8 cellular contexts compared by ENCODE assay signal in the genomic region with DNA sequence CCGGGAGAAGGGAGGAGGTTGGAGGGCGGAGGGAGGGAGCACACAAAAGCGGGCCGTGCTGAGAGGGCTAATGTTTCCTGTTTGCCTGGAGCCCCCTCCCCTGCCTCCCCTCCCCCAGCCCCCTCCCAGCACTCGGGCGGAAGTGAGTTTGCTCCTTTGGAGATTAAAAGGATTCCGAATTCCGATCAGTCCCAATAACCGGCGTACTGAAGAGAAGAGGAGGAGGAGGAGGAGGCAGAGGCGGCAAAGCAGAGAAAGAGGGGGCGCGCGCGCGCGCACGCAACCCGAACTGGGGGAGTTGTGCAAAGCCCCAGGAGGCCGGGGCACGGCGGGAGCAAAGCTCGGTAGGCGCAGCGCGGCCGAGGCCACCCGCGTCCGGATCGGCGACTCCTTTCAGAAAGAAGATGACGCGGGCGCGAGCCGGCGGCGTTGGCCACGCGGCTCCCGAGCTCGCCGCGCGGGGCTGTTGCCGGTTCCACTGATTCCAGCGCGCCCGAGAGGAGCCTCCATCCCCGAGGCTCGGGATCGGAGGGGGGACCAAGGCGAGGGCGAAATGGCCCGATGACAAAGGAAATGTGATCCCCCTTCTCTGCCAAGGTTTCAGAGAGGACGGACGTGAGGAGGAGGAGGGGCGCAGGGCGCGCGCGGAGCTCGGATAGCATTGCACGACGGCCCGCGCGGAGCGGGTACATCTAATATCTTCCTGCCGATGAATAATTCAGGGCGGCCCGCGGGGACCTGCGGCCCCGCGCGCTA. TPM values are rescaled to one million over a fixed set of nuclear protein-coding genes. Genes with fewer than 3 reads are reported as not detected.
DNase-seq lines count a peak whose midpoint lies in the region; ATAC-seq, FAIRE-seq and TF ChIP-seq lines count a peak whose summit lies in the region.

No MANE protein-coding gene starts in this region.

- no peak for TF ChIP-seq CTCF in mammary epithelial cell (conservative IDR thresholded peaks at IDR 0.05 in 1 of 2, IDR thresholded peaks at IDR 0.05 in 1 of 2; ENCODE audit: extremely low read depth in 1 of 2, insufficient read depth in 1 of 2, low read depth in 1 of 2, low read length in 2 of 2)
- TF ChIP-seq CTCF in HepG2 (CRISPR knock-in tag; IDR thresholded peaks at IDR 0.05), result peak; percentile 22; the same call in 1 of the 2 replicates

- H3K4me3 ChIP-seq in mammary epithelial cell (replicated peaks in 1 of 3; ENCODE audit: insufficient read depth in 1 of 3, low read depth in 2 of 3, low read length in 3 of 3) (no peak overlapping the region), HepG2 (replicated peaks in 1 of 3; ENCODE audit: insufficient read depth in 1 of 3, low read depth in 2 of 3, low read length in 3 of 3) (peak overlapping the region; percentile 94 to 98 (median 94)), subcutaneous abdominal adipose tissue (ENCODE audit: low read depth in 1 of 5, low read length in 5 of 5) (peak overlapping the region in 4 of 5 donors; percentile 55 to 71 (median 64))

- H3K36me3 ChIP-seq in mammary epithelial cell (ENCODE audit: insufficient read depth, low read length) (no peaks in the 10 kb centered on the region), HepG2 (replicated peaks in 1 of 2; ENCODE audit: control insufficient read depth in 1 of 2, insufficient read depth in 2 of 2, low read length in 2 of 2) (peaks cover 10 to 25% of the 10 kb centered on the region in 2 experiments), subcutaneous abdominal adipose tissue (ENCODE audit: control insufficient read depth in 5 of 5, insufficient read depth in 5 of 5, low read length in 5 of 5) (no peaks in the 10 kb centered on the region)

- intact Hi-C loops in mammary epithelial cell (cut with micrococcal nuclease), result no loop called here
- intact Hi-C loops in HepG2 (cut with micrococcal nuclease; ENCODE audit: unreplicated experiment), result loop anchor here (1.0 to 2.0 kb wide), 3 partner anchors 35 to 246 kb away; a partner anchor contains a TSS

- peak; percentile 79 to 81 for TF ChIP-seq POLR2A in HepG2 (IDR thresholded peaks at IDR 0.05; ENCODE audit: insufficient read depth in 1 of 2, low read depth in 2 of 2, low read length in 2 of 2)

- no TSS peak for BruUV-seq in mammary epithelial cell (replicated peaks; lab: Mats Ljungman, UMichigan)
- BruUV-seq in HepG2 (replicated peaks; lab: Mats Ljungman, UMichigan), result TSS peak; percentile 63

- no peak overlapping the region for H2AFZ ChIP-seq in mammary epithelial cell (ENCODE audit: low read depth, low read length)
- H2AFZ ChIP-seq in HepG2 (ENCODE audit: low read length), result no peak overlapping the region

- FAIRE-seq in HepG2 (lab: Jason Lieb, UNC), result peak; percentile 40

- peaks cover 57% of the 10 kb centered on the region for H3K27me3 ChIP-seq in mammary epithelial cell (ENCODE audit: insufficient read depth, low read length)
- H3K27me3 ChIP-seq in HepG2 (ENCODE audit: control insufficient read depth in 1 of 2, insufficient read depth in 2 of 2, low read length in 2 of 2), result peaks cover 0 to 6% of the 10 kb centered on the region in 2 experiments; a peak in 1 of 5 replicates
- peaks cover 20 to 44% (median 35%) of the 10 kb centered on the region in 5 donors for H3K27me3 ChIP-seq in subcutaneous abdominal adipose tissue (ENCODE audit: control insufficient read depth in 5 of 5, insufficient read depth in 4 of 5, low read length in 5 of 5)

- H3K4me2 ChIP-seq in mammary epithelial cell (ENCODE audit: insufficient read depth, low read depth, low read length), result peak overlapping the region; percentile 44
- peak overlapping the region; percentile 94 for H3K4me2 ChIP-seq in HepG2 (ENCODE audit: low read depth, low read length)

- H3K27ac ChIP-seq in mammary epithelial cell (ENCODE audit: insufficient read depth, low read depth, low read length), result no peak overlapping the region
- peak overlapping the region; percentile 99 for H3K27ac ChIP-seq in HepG2 (ENCODE audit: extremely low read length, insufficient read depth, low read length)
- H3K27ac ChIP-seq in subcutaneous abdominal adipose tissue (ENCODE audit: low read depth, low read length), result no peak overlapping the region

- TF ChIP-seq EP300 in HepG2 (IDR thresholded peaks at IDR 0.05; ENCODE audit: low read depth in 2 of 2, low read length in 2 of 2) (peak in 1 of 2 experiments; percentile 70; a peak in 2 of 4 replicates), HepG2 (CRISPR knock-in tag; IDR thresholded peaks at IDR 0.05; ENCODE audit: borderline replicate concordance) (peak; percentile 60; the same call in 1 of the 2 replicates)

- ATAC-seq in HepG2 (peak; percentile 76), HG03097 (IDR thresholded peaks at IDR 0.05; ENCODE audit: low FRiP score, unreplicated experiment) (no peak)

- H3K9ac ChIP-seq in mammary epithelial cell (ENCODE audit: insufficient read depth, low read length) (no peak overlapping the region), HepG2 (ENCODE audit: insufficient read depth, low read depth, low read length) (peak overlapping the region; percentile 95), subcutaneous abdominal adipose tissue (ENCODE audit: low read length in 5 of 5) (no peak overlapping the region)

- DNase-seq in GM03348 (ENCODE audit: low spot score) (peak; percentile 48), Kasumi-1 (lab: John Stamatoyannopoulos, UW) (peak; percentile 79 to 89), mammary epithelial cell (peak; percentile 21), HepG2 (ENCODE audit: low spot score) (peak; percentile 95), SKM-1 treated with dmso at 0.1 percent for 144 hours (lab: John Stamatoyannopoulos, UW; ENCODE audit: unreplicated experiment) (no peak), hepatic stellate cell (ENCODE audit: low spot score) (no peak)

- in situ Hi-C loops in mammary epithelial cell (cut with MboI; ENCODE audit: low sequenced_read_pairs in 2 of 2), result no loop called here
- in situ Hi-C loops in HepG2 (cut with HindIII; ENCODE audit: extremely low pct_ligation_motif_present, low pct_unique_long_range_greater_than_20kb), result loop anchor here (5.0 kb wide), 1 partner anchor 34 kb away; no protein-coding TSS in a partner anchor

- POLR2A ChIA-PET in HepG2 (lab: Yijun Ruan, JAX), result interaction anchor here (0.9 to 5.6 kb wide), 12 partner anchors 18 to 624 kb away, joined by 3 to 36 read pairs (median 5); no protein-coding TSS in a partner anchor

- dilution Hi-C loops in mammary epithelial cell (cut with HindIII; ENCODE audit: low sequenced_read_pairs), result no loop called here

- H3K9me3 ChIP-seq in mammary epithelial cell (replicated peaks; ENCODE audit: insufficient read depth, low read length) (peaks cover 16% of the 10 kb centered on the region), HepG2 (ENCODE audit: low read length) (no peaks in the 10 kb centered on the region), subcutaneous abdominal adipose tissue (ENCODE audit: control insufficient read depth in 5 of 5, low read length in 5 of 5) (no peaks in the 10 kb centered on the region)

- TF ChIP-seq RAD21 in HepG2 (CRISPR knock-in tag; IDR thresholded peaks at IDR 0.05), result peak; percentile 55; the same call in 1 of the 2 replicates

- peaks cover 4% of the 10 kb centered on the region for H3K4me1 ChIP-seq in mammary epithelial cell (ENCODE audit: insufficient read depth, low read length)
- peaks cover 35% of the 10 kb centered on the region for H3K4me1 ChIP-seq in HepG2 (ENCODE audit: insufficient read depth, low read length)
- H3K4me1 ChIP-seq in subcutaneous abdominal adipose tissue (ENCODE audit: control insufficient read depth in 5 of 5, insufficient read depth in 5 of 5, low read length in 5 of 5), result peaks cover 0 to 25% (median 22%) of the 10 kb centered on the region in 5 donors

- H4K20me1 ChIP-seq in mammary epithelial cell (ENCODE audit: insufficient read depth, low read length) (no peaks in the 10 kb centered on the region), HepG2 (ENCODE audit: insufficient read depth, low read length) (peaks cover 41% of the 10 kb centered on the region)

- CTCF ChIA-PET in mammary epithelial cell (lab: Charles Lee; ENCODE audit: low non-redundant PET) (no interaction called here), HepG2 (lab: Yijun Ruan, JAX; ENCODE audit: low intra/inter-chr PET ratio, low total read pairs) (interaction anchor here (1.5 kb wide), 1 partner anchor 35 kb away, joined by 5 read pairs; no protein-coding TSS in a partner anchor)

- H3K79me2 ChIP-seq in mammary epithelial cell (ENCODE audit: insufficient read depth, low read length) (no peaks in the 10 kb centered on the region), HepG2 (ENCODE audit: insufficient read depth, low read length) (peaks cover 86% of the 10 kb centered on the region)

- WGBS in mammary epithelial cell (ENCODE audit: low coverage, missing lambda C conversion rate), result 0% methylated on average over 2 of the region's 78 CpGs
- 1% methylated on average over 22 of the region's 78 CpGs for WGBS in HepG2 (ENCODE audit: low lambda C conversion rate)

TF ChIP-seq in HepG2, 621 proteins besides CTCF, POLR2A, EP300 and RAD21 (continues in another document):
- TF ChIP-seq KDM2A (CRISPR knock-in tag; IDR thresholded peaks at IDR 0.05; ENCODE audit: borderline replicate concordance, low read depth), result peak; percentile 81

RNA-seq across cellular contexts. Expression of a gene that starts 1.2 kb away (rescaled TPM):
- total RNA-seq in mammary epithelial cell (under 1 TPM in 1 of 2 donors, not detected in 1; under 0.01 TPM), HepG2 (2016; rRNA removed; fragmentation: Illumina TruSeq; extraction: Trizol) (76.9 and 111 TPM in 2 replicates)
- polyA plus RNA-seq in mammary epithelial cell (0.01 TPM), HepG2 (2011; rRNA removed) (21.1 and 21.7 TPM in 2 replicates)
- polyA minus RNA-seq in mammary epithelial cell, result not detected
- 5.5 and 6.3 TPM in 2 replicates for total RNA-seq in HepG2 (2016; cell fraction: cytosol; rRNA removed; fragmentation: Illumina TruSeq; extraction: Trizol; ENCODE audit: low read depth)
- total RNA-seq in HepG2 (2016; cell fraction: insoluble cytoplasmic fraction; rRNA removed; fragmentation: Illumina TruSeq; extraction: Trizol), result 75.8 and 102 TPM in 2 replicates
- total RNA-seq in HepG2 (2016; cell fraction: membrane; rRNA removed; fragmentation: Illumina TruSeq; extraction: Trizol), result 29.5 and 33.3 TPM in 2 replicates
- 91.5 and 98.1 TPM in 2 replicates for total RNA-seq in HepG2 (2016; cell fraction: nucleus; rRNA removed; fragmentation: Illumina TruSeq; extraction: Trizol)
- polyA plus RNA-seq in HepG2 (2011; cell fraction: cytosol; rRNA removed), result 16.3 and 17.3 TPM in 2 replicates
- polyA plus RNA-seq in HepG2 (2011; cell fraction: nucleus; rRNA removed), result 25.8 and 29.4 TPM in 2 replicates
- polyA plus RNA-seq in HepG2 (2012), result 24.9 and 35.6 TPM in 2 replicates
- polyA plus RNA-seq in HepG2 (2016; cell fraction: cytosol; fragmentation: Illumina TruSeq; extraction: Trizol; ENCODE audit: low read depth), result 1.8 and 1.9 TPM in 2 replicates
- polyA plus RNA-seq in HepG2 (2016; cell fraction: insoluble cytoplasmic fraction; fragmentation: Illumina TruSeq; extraction: Trizol; ENCODE audit: low read depth), result 67.3 and 72.5 TPM in 2 replicates
- polyA plus RNA-seq in HepG2 (2016; cell fraction: membrane; fragmentation: Illumina TruSeq; extraction: Trizol; ENCODE audit: low read depth), result 7.2 and 8.7 TPM in 2 replicates
- 86.2 and 92.8 TPM in 2 replicates for polyA plus RNA-seq in HepG2 (2016; cell fraction: nucleus; fragmentation: Illumina TruSeq; extraction: Trizol; ENCODE audit: insufficient read depth, low read depth)
- 0.07 and 138 TPM in 2 replicates for polyA minus RNA-seq in HepG2 (2011; rRNA and poly(A)+ RNA removed; ENCODE audit: low replicate concordance)
- polyA minus RNA-seq in HepG2 (2011; cell fraction: cytosol; rRNA and poly(A)+ RNA removed), result 80.8 and 84.9 TPM in 2 replicates
- 96.2 and 97.6 TPM in 2 replicates for polyA minus RNA-seq in HepG2 (2011; cell fraction: nucleus; rRNA and poly(A)+ RNA removed)

Comparison
In these comparisons a context has a peak if more than half of its experiments do, and no peak if none do; other contexts are left out.
1. DNase-seq: peak in GM03348 (single experiment), Kasumi-1 (2 of 2), mammary epithelial cell (single experiment) and HepG2 (single experiment); none in SKM-1 treated with dmso at 0.1 percent for 144 hours (single experiment) and hepatic stellate cell (single experiment).
2. H3K4me3 ChIP-seq: peak in HepG2 (3 of 3) and subcutaneous abdominal adipose tissue (4 of 5); none in mammary epithelial cell (0 of 3).
3. RNA of a gene that starts 1.2 kb away (total RNA-seq): 5.5 to 111 TPM in HepG2; under 0.01 TPM in mammary epithelial cell; every median in the first group is over 4 times any median in the second.